26 cellular contexts compared by ENCODE assay signal in genomic region chr14:101288436-101289229, GRCh38.
DNase-seq lines count a peak whose midpoint lies in the region; ATAC-seq and TF ChIP-seq lines count a peak whose summit lies in the region.
"Had no signal": no experiment of that assay in that cellular context is flagged by ENCODE, and none has a peak within 500 bp of the region (broad histone marks: within the 10 kb centered on the region; RNA-seq: fewer than 3 reads in every experiment).

No MANE protein-coding gene starts in this region.

- WGBS in endodermal cell (ENCODE audit: insufficient coverage in 1 of 2, insufficient read length in 1 of 2), 2 experiments = 91% methylated on average over 18 to 20 of the region's 20 CpGs
- 72% methylated on average over 20 of the region's 20 CpGs for WGBS in smooth muscle cell (ENCODE audit: low lambda C conversion rate)

- H3K27ac Mint-ChIP-seq in endodermal cell (peak overlapping the region; percentile 17), nephron (peak overlapping the region in 2 of 3 experiments; percentile 11 to 26)
- H3K27ac Mint-ChIP-seq: activated naive CD4-positive, alpha-beta T cell treated with anti-CD3 and anti-CD28 coated beads, Interleukin-2, amount 10 ng/mL, durations not matched to agents 7 days and 5 days; CD8-positive, alpha-beta memory T cell; stimulated activated effector memory CD8-positive, alpha-beta T cell treated with anti-CD3 and anti-CD28 coated beads, Interleukin-12 subunit alpha, Interleukin-12 subunit beta, amount 100 ng/mL, for 72 hours had no signal

- H3K27ac ChIP-seq in endodermal cell (ENCODE audit: low read depth, low read length) (no peak overlapping the region), smooth muscle cell (ENCODE audit: low read depth) (no peak overlapping the region)
- H3K27ac ChIP-seq: ascending aorta, RWPE1, thoracic aorta had no signal

- H3K9ac ChIP-seq in endodermal cell (ENCODE audit: extremely low read depth, low read length, poor library complexity, severe bottlenecking) (no peak overlapping the region), smooth muscle cell (ENCODE audit: low read depth) (no peak overlapping the region)

- peaks cover 28% of the 10 kb centered on the region for H3K4me1 Mint-ChIP-seq in endodermal cell
- peaks cover 9% of the 10 kb centered on the region for H3K4me1 Mint-ChIP-seq in nephron
- H3K4me1 Mint-ChIP-seq: activated naive CD4-positive, alpha-beta T cell treated with anti-CD3 and anti-CD28 coated beads, Interleukin-2, amount 10 ng/mL, durations not matched to agents 7 days and 5 days; CD8-positive, alpha-beta memory T cell; central memory CD8-positive, alpha-beta T cell; stimulated activated effector memory CD8-positive, alpha-beta T cell treated with anti-CD3 and anti-CD28 coated beads, Interleukin-12 subunit alpha, Interleukin-12 subunit beta, amount 100 ng/mL, for 72 hours had no signal

- DNase-seq in HuH-7 (ENCODE audit: low spot score) (peak; percentile 45), endodermal cell (no peak), smooth muscle cell (lab: John Stamatoyannopoulos, UW; ENCODE audit: unreplicated experiment) (no peak)
- no peak for DNase-seq in activated CD8-positive, alpha-beta memory T cell treated with anti-CD3 and anti-CD28 coated beads, Interleukin-2, amount 50 U/mL, for 4 hours
- DNase-seq: activated CD4-positive, CD25-positive, alpha-beta regulatory T cell; activated naive CD4-positive, alpha-beta T cell treated with anti-CD3 and anti-CD28 coated beads, Interleukin-2, amount 10 ng/mL, durations not matched to agents 7 days and 5 days; activated T-cell treated with anti-CD3 and anti-CD28 coated beads, Interleukin-2, amount 50 U/mL, for 4 hours; CD8-positive, alpha-beta memory T cell; GDM1; mammary epithelial cell; MM.1S; NCI-H146; NCI-H2171 treated with DMSO at 0.1 percent for 48 hours; NCI-H526 treated with DMSO at 0.1 percent for 48 hours; stimulated activated CD4-positive, alpha-beta T cell treated with anti-CD3 and anti-CD28 coated beads, Interleukin-1b, Interleukin-23, amount 100 ng/mL, for 48 hours; T1000 had no signal

- no peaks in the 10 kb centered on the region for H3F3A ChIP-seq in smooth muscle cell (ENCODE audit: low read depth)

- peaks cover 11% of the 10 kb centered on the region for H3K36me3 Mint-ChIP-seq in endodermal cell (ENCODE audit: low read depth)
- no peaks in the 10 kb centered on the region for H3K36me3 Mint-ChIP-seq in nephron (ENCODE audit: low read depth)
- H3K36me3 Mint-ChIP-seq: activated naive CD4-positive, alpha-beta T cell treated with anti-CD3 and anti-CD28 coated beads, Interleukin-2, amount 10 ng/mL, durations not matched to agents 7 days and 5 days; CD8-positive, alpha-beta memory T cell; stimulated activated effector memory CD8-positive, alpha-beta T cell treated with anti-CD3 and anti-CD28 coated beads, Interleukin-12 subunit alpha, Interleukin-12 subunit beta, amount 100 ng/mL, for 72 hours had no signal

- H3K27me3 ChIP-seq in endodermal cell (ENCODE audit: control insufficient read depth, insufficient read depth, low read length, poor library complexity, severe bottlenecking) (no peaks in the 10 kb centered on the region), smooth muscle cell (ENCODE audit: low read depth) (no peaks in the 10 kb centered on the region)
- H3K27me3 ChIP-seq: ascending aorta had no signal

- ATAC-seq in HG03432 (IDR thresholded peaks at IDR 0.05; ENCODE audit: unreplicated experiment) = no peak
- no peak for ATAC-seq in HG02678 (IDR thresholded peaks at IDR 0.05; ENCODE audit: unreplicated experiment)
- ATAC-seq: activated T-cell treated with anti-CD3 and anti-CD28 coated beads, Interleukin-2, amount 50 U/mL, for 4 hours; HCT116; K562 had no signal

- no peak overlapping the region for H2AFZ ChIP-seq in smooth muscle cell (ENCODE audit: low read depth)

- H3K27me3 Mint-ChIP-seq in endodermal cell (ENCODE audit: insufficient read depth) = no peaks in the 10 kb centered on the region
- peaks cover 21% of the 10 kb centered on the region for H3K27me3 Mint-ChIP-seq in nephron (ENCODE audit: low read depth)

- H3K4me3 Mint-ChIP-seq in endodermal cell (no peak overlapping the region), nephron (peak overlapping the region in 2 of 3 experiments; percentile 10 to 22)
- H3K4me3 Mint-ChIP-seq: activated naive CD4-positive, alpha-beta T cell treated with anti-CD3 and anti-CD28 coated beads, Interleukin-2, amount 10 ng/mL, durations not matched to agents 7 days and 5 days; activated T-cell treated with anti-CD3 and anti-CD28 coated beads, Interleukin-2, amount 50 U/mL, for 4 hours; CD8-positive, alpha-beta memory T cell; central memory CD8-positive, alpha-beta T cell; stimulated activated effector memory CD8-positive, alpha-beta T cell treated with anti-CD3 and anti-CD28 coated beads, Interleukin-12 subunit alpha, Interleukin-12 subunit beta, amount 100 ng/mL, for 72 hours had no signal

- H3K9me3 Mint-ChIP-seq in endodermal cell = peaks cover 5% of the 10 kb centered on the region
- peaks cover 5% of the 10 kb centered on the region for H3K9me3 Mint-ChIP-seq in nephron
- H3K9me3 Mint-ChIP-seq: activated naive CD4-positive, alpha-beta T cell treated with anti-CD3 and anti-CD28 coated beads, Interleukin-2, amount 10 ng/mL, durations not matched to agents 7 days and 5 days; activated T-cell treated with anti-CD3 and anti-CD28 coated beads, Interleukin-2, amount 50 U/mL, for 4 hours; central memory CD8-positive, alpha-beta T cell; stimulated activated effector memory CD8-positive, alpha-beta T cell treated with anti-CD3 and anti-CD28 coated beads, Interleukin-12 subunit alpha, Interleukin-12 subunit beta, amount 100 ng/mL, for 72 hours had no signal

- peak; percentile 48 for TF ChIP-seq CTCF in endodermal cell (conservative IDR thresholded peaks at IDR 0.05)
- TF ChIP-seq CTCF in nephron (IDR thresholded peaks at IDR 0.05; ENCODE audit: unreplicated experiment in 3 of 3) = no peak
- TF ChIP-seq CTCF in smooth muscle cell (IDR thresholded peaks at IDR 0.05; ENCODE audit: borderline replicate concordance, insufficient read depth, poor library complexity, severe bottlenecking) = no peak

- H3K36me3 ChIP-seq in endodermal cell (ENCODE audit: control insufficient read depth, insufficient read depth, low read length) (peaks cover 17% of the 10 kb centered on the region), smooth muscle cell (ENCODE audit: low read depth) (no peaks in the 10 kb centered on the region)
- H3K36me3 ChIP-seq: ascending aorta, thoracic aorta had no signal

- H3K9me3 ChIP-seq in endodermal cell (ENCODE audit: control insufficient read depth, low read length) = peaks cover 18% of the 10 kb centered on the region
- no peaks in the 10 kb centered on the region for H3K9me3 ChIP-seq in smooth muscle cell (replicated peaks; ENCODE audit: low read depth)
- H3K9me3 ChIP-seq: ascending aorta, thoracic aorta had no signal

- no peaks in the 10 kb centered on the region for H3K79me2 ChIP-seq in smooth muscle cell (ENCODE audit: low read depth)

- H3K4me3 ChIP-seq in endodermal cell (ENCODE audit: low read length) = no peak overlapping the region
- no peak overlapping the region for H3K4me3 ChIP-seq in smooth muscle cell
- H3K4me3 ChIP-seq: ascending aorta, K562, thoracic aorta had no signal

- H4K20me1 ChIP-seq in smooth muscle cell (ENCODE audit: low read depth) = no peaks in the 10 kb centered on the region

- peak overlapping the region; percentile 26 for H3K4me2 ChIP-seq in smooth muscle cell

- H3K4me1 ChIP-seq in endodermal cell (ENCODE audit: control insufficient read depth, insufficient read depth, low read length) (no peaks in the 10 kb centered on the region), smooth muscle cell (ENCODE audit: low read depth) (no peaks in the 10 kb centered on the region)
- H3K4me1 ChIP-seq: ascending aorta had no signal
